Comparison of ENCODE assay signal across 8 cellular contexts in the genomic region with DNA sequence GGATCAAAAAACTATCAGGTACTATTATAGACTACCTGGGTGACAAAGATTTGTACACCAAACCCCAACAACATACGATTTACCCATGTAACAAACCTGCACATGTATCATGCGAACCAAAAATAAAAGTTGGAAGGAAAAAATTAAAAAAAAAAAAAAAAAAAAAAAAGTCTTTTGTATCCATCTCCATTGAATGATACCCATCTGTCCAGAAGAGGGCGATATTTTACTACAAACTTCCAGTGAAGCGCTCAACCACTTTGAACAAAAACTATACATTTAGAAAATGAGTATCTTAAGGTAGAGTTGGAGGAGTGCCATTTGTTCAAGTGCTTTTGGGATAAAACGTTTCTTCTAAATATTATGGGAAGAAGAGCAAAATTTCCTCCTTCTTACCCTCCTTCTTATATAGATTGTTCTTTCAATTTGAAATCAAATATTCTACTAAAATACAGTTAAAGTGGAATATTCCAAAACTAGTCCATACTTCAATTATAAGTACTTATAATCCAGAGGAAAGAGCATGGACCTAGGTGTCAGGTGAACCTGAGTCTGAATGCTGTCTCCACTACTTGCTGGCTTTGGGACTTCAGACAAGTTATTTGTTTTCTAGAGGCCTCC. TPM values are rescaled to one million over a fixed set of nuclear protein-coding genes. Genes with fewer than 3 reads are reported as not detected.
A peak's percentile ranks its signal among the peaks of the same experiment; 100 is the strongest.
DNase-seq lines count a peak whose midpoint lies in the region; ATAC-seq, FAIRE-seq and TF ChIP-seq lines count a peak whose summit lies in the region.

No MANE protein-coding gene starts in this region.

- no peaks in the 10 kb centered on the region for H3K4me1 ChIP-seq in kidney (ENCODE audit: control insufficient read depth in 1 of 2, insufficient read depth in 1 of 2, low read depth in 1 of 2, low read length in 2 of 2)

- no peak for TF ChIP-seq POLR2A in GM12892 (IDR thresholded peaks at IDR 0.05; ENCODE audit: low read depth, low read length)

- no peaks in the 10 kb centered on the region for H3K36me3 ChIP-seq in kidney (ENCODE audit: control insufficient read depth in 1 of 2, insufficient read depth in 2 of 2, low read length in 2 of 2)

- H3K27ac ChIP-seq in AG04450 (ENCODE audit: low read depth, low read length) (no peak overlapping the region), kidney (ENCODE audit: low read depth in 2 of 2, low read length in 2 of 2) (no peak overlapping the region)

- H3K9me3 ChIP-seq in AG04450 (ENCODE audit: control insufficient read depth, insufficient read depth, low read length) (no peaks in the 10 kb centered on the region), kidney (ENCODE audit: control insufficient read depth in 1 of 2, low read length in 2 of 2) (no peaks in the 10 kb centered on the region)

- POLR2A ChIA-PET in AG04450 (lab: Yijun Ruan, JAX) = no interaction called here

- H3K9ac ChIP-seq in kidney (ENCODE audit: low read length in 2 of 2) = no peak overlapping the region

- no peak for ATAC-seq in HG02642 (IDR thresholded peaks at IDR 0.05; ENCODE audit: poor library complexity, unreplicated experiment)

- no peak overlapping the region for H3K4me3 ChIP-seq in AG04450 (ENCODE audit: low read depth, low read length)
- no peak overlapping the region for H3K4me3 ChIP-seq in astrocyte of the spinal cord (ENCODE audit: low read depth, low read length)
- no peak overlapping the region for H3K4me3 ChIP-seq in kidney (ENCODE audit: low read length in 2 of 2)

- peak; percentile 62 for TF ChIP-seq CTCF in AG04450 (IDR thresholded peaks at IDR 0.05; ENCODE audit: low read depth, low read length)
- peak; percentile 56 for TF ChIP-seq CTCF in astrocyte of the spinal cord (IDR thresholded peaks at IDR 0.05; ENCODE audit: low read depth, low read length)
- TF ChIP-seq CTCF in kidney (IDR thresholded peaks at IDR 0.05; ENCODE audit: borderline replicate concordance, extremely low read depth, insufficient read depth) = peak; percentile 57

- intact Hi-C loops in kidney (cut with DNase I) = loop anchor here (10.0 kb wide), 2 partner anchors 509 to 569 kb away; no protein-coding TSS in a partner anchor

- CTCF ChIA-PET in AG04450 (lab: Charles Lee) = interaction anchor here (0.6 to 4.8 kb wide), 11 partner anchors 12 to 579 kb away, joined by 3 to 77 read pairs (median 3); a partner anchor contains a TSS

- DNase-seq in AG04450 (ENCODE audit: low read depth, low spot score) (peak; percentile 15), GM12892 (ENCODE audit: insufficient read length) (no peak), NCI-H2196 (lab: John Stamatoyannopoulos, UW; ENCODE audit: unreplicated experiment) (peak; percentile 65), astrocyte of the spinal cord (ENCODE audit: low read depth, low spot score) (peak; percentile 62), kidney (no peak), urothelium cell line (ENCODE audit: low spot score) (peak; percentile 25), mesenteric fat pad (ENCODE audit: low spot score) (no peak)

- in situ Hi-C loops in astrocyte of the spinal cord (cut with HindIII; ENCODE audit: low sequenced_read_pairs) = no loop called here

- FAIRE-seq in GM12892 (lab: Jason Lieb, UNC) (peak; percentile 70), kidney (lab: Jason Lieb, UNC) (peak; percentile 94), urothelium cell line (lab: Jason Lieb, UNC) (no peak)

- no peaks in the 10 kb centered on the region for H3K27me3 ChIP-seq in AG04450 (ENCODE audit: control insufficient read depth, insufficient read depth, low read length)

RNA-seq across cellular contexts. Expression of a gene that starts 23.3 kb away (rescaled TPM):
- polyA plus RNA-seq in AG04450 (2011; rRNA removed) (30.9 and 47.2 TPM in 2 replicates), kidney (ENCODE audit: insufficient read depth, low read depth, low replicate concordance) (16.3 TPM)
- 13.4 and 19.1 TPM in 2 replicates for polyA minus RNA-seq in AG04450 (2011; rRNA and poly(A)+ RNA removed)
- 23.1 TPM for polyA plus RNA-seq in GM12892 (2012; ENCODE audit: missing spikeins)
- total RNA-seq in kidney (29.6 TPM), mesenteric fat pad (21.5 TPM)

Comparison
In these comparisons a context has a peak if more than half of its experiments do, and no peak if none do; other contexts are left out.
1. DNase-seq: peak in AG04450 (single experiment), NCI-H2196 (single experiment), astrocyte of the spinal cord (single experiment) and urothelium cell line (single experiment); none in GM12892 (single experiment), kidney (single experiment) and mesenteric fat pad (single experiment).
2. Peak in every context shown above with its lines, with median percentiles within 50 percentile points of each other: CTCF ChIP-seq.